In genomic region chr20:49888341-49889244, GRCh38 we compare ENCODE assay signal across 9 cellular contexts. TPM values are rescaled to one million over a fixed set of nuclear protein-coding genes. Genes with fewer than 3 reads are reported as not detected.
DNase-seq lines count a peak whose midpoint lies in the region; ATAC-seq, FAIRE-seq and TF ChIP-seq lines count a peak whose summit lies in the region.
"Had no signal": no experiment of that assay in that cellular context is flagged by ENCODE, and none has a peak within 500 bp of the region (broad histone marks: within the 10 kb centered on the region; RNA-seq: fewer than 3 reads in every experiment).

No MANE protein-coding gene starts in this region.

- TF ChIP-seq POLR2A in esophagus muscularis mucosa (IDR thresholded peaks at IDR 0.05; ENCODE audit: low read depth) (no peak), stomach (IDR thresholded peaks at IDR 0.05) (no peak)

- CTCF ChIA-PET in CD4-positive, alpha-beta memory T cell (lab: Charles Lee; ENCODE audit: partially characterized antibody), result interaction anchor here (1.0 to 2.0 kb wide), 6 partner anchors 11 to 347 kb away, joined by 4 to 11 read pairs (median 5); no protein-coding TSS in a partner anchor
- CTCF ChIA-PET in PC-3 (lab: Charles Lee), result interaction anchor here (0.6 to 1.6 kb wide), 5 partner anchors 11 to 278 kb away, joined by 3 to 10 read pairs (median 6); no protein-coding TSS in a partner anchor

- no peaks in the 10 kb centered on the region for H3K9me3 ChIP-seq in CD4-positive, alpha-beta memory T cell (ENCODE audit: control insufficient read depth in 1 of 2, low read length in 2 of 2)
- no peaks in the 10 kb centered on the region for H3K9me3 ChIP-seq in PC-3 (ENCODE audit: low read length)
- no peaks in the 10 kb centered on the region for H3K9me3 ChIP-seq in esophagus muscularis mucosa
- H3K9me3 ChIP-seq in stomach, result no peaks in the 10 kb centered on the region

- peaks cover 20% of the 10 kb centered on the region for H3K36me3 ChIP-seq in CD4-positive, alpha-beta memory T cell (ENCODE audit: insufficient read depth, low read length)
- H3K36me3 ChIP-seq in PC-3 (ENCODE audit: low read depth, low read length), result 0 out of 2 replicates have a peak, but pooled peaks cover 2% of the 10 kb centered on the region
- peaks cover 4 to 64% (median 49%) of the 10 kb centered on the region in 4 donors for H3K36me3 ChIP-seq in esophagus muscularis mucosa
- peaks cover 20 to 55% (median 52%) of the 10 kb centered on the region in 4 donors for H3K36me3 ChIP-seq in stomach

- H3K4me3 Mint-ChIP-seq in CD4-positive, alpha-beta memory T cell, result no peak overlapping the region
- H3K4me3 Mint-ChIP-seq in activated T-cell treated with anti-CD3 and anti-CD28 coated beads, Interleukin-2, amount 50 U/mL, for 4 hours, result no peak overlapping the region
- H3K4me3 Mint-ChIP-seq in natural killer cell treated with Interleukin-12 subunit alpha and Interleukin-12 subunit beta and Interleukin-15 and Interleukin-18, amount 100 ng/mL, for 72 hours, result no peak overlapping the region

- peaks cover 7 to 20% (median 11%) of the 10 kb centered on the region in 4 donors for H3K4me1 Mint-ChIP-seq in CD4-positive, alpha-beta memory T cell
- H3K4me1 Mint-ChIP-seq in activated T-cell treated with anti-CD3 and anti-CD28 coated beads, Interleukin-2, amount 50 U/mL, for 4 hours (ENCODE audit: low read depth), result peaks cover 7% of the 10 kb centered on the region
- H3K4me1 Mint-ChIP-seq in natural killer cell treated with Interleukin-12 subunit alpha and Interleukin-12 subunit beta and Interleukin-15 and Interleukin-18, amount 100 ng/mL, for 72 hours (ENCODE audit: low read depth in 2 of 2), result peaks cover 12 to 19% of the 10 kb centered on the region in 2 donors

- no peak overlapping the region for H3K27ac ChIP-seq in CD4-positive, alpha-beta memory T cell (ENCODE audit: low read depth, low read length)
- H3K27ac ChIP-seq in PC-3 (ENCODE audit: low read length), result no peak overlapping the region
- H3K27ac ChIP-seq in esophagus muscularis mucosa (replicated peaks in 1 of 4), result peak overlapping the region in 3 of 4 donors; percentile 44 to 71 (median 59)
- peak overlapping the region in 4 of 5 donors; percentile 32 to 69 (median 54) for H3K27ac ChIP-seq in stomach
- H3K27ac ChIP-seq: SK-N-MC had no signal

- H3K4me2 ChIP-seq in PC-3 (ENCODE audit: low read length), result no peak overlapping the region

- H3K4me1 ChIP-seq in CD4-positive, alpha-beta memory T cell (ENCODE audit: insufficient read depth, low read length), result peaks cover 9% of the 10 kb centered on the region
- 0 out of 2 replicates have a peak, but pooled peaks cover 5% of the 10 kb centered on the region for H3K4me1 ChIP-seq in PC-3 (ENCODE audit: insufficient read depth, low read length)
- peaks cover 53 to 65% (median 58%) of the 10 kb centered on the region in 4 donors for H3K4me1 ChIP-seq in esophagus muscularis mucosa
- peaks cover 39 to 73% (median 59%) of the 10 kb centered on the region in 4 donors for H3K4me1 ChIP-seq in stomach

- ATAC-seq in PC-3 (peak; percentile 77), HG02623 (IDR thresholded peaks at IDR 0.05; ENCODE audit: unreplicated experiment) (no peak)
- peak; percentile 45 to 59 for ATAC-seq in activated T-cell treated with anti-CD3 and anti-CD28 coated beads, Interleukin-2, amount 50 U/mL, for 4 hours
- ATAC-seq in natural killer cell treated with Interleukin-12 subunit alpha and Interleukin-12 subunit beta and Interleukin-15 and Interleukin-18, amount 100 ng/mL, for 72 hours, result no peak

- TF ChIP-seq EP300 in esophagus muscularis mucosa (IDR thresholded peaks at IDR 0.05) (no peak), stomach (IDR thresholded peaks at IDR 0.05) (no peak)

- no peaks in the 10 kb centered on the region for H3F3A ChIP-seq in PC-3 (ENCODE audit: low read length, unreplicated experiment)

- H3K9me2 ChIP-seq in PC-3 (replicated peaks; ENCODE audit: low read length), result no peaks in the 10 kb centered on the region

- H3K27ac Mint-ChIP-seq in CD4-positive, alpha-beta memory T cell, result peak overlapping the region in 6 of 7 donors; percentile 39 to 79 (median 70)
- H3K27ac Mint-ChIP-seq in natural killer cell treated with Interleukin-12 subunit alpha and Interleukin-12 subunit beta and Interleukin-15 and Interleukin-18, amount 100 ng/mL, for 72 hours, result peak overlapping the region; percentile 33 to 54

- peak; percentile 98 for TF ChIP-seq CTCF in PC-3 (conservative IDR thresholded peaks at IDR 0.05; ENCODE audit: low read depth, low read length)
- TF ChIP-seq CTCF in esophagus muscularis mucosa (IDR thresholded peaks at IDR 0.05), result peak; percentile 54 to 76 (median 62)
- TF ChIP-seq CTCF in stomach (IDR thresholded peaks at IDR 0.05), result peak in 5 of 7 experiments; percentile 48 to 76 (median 60)

- no peaks in the 10 kb centered on the region for H3K27me3 Mint-ChIP-seq in CD4-positive, alpha-beta memory T cell
- no peaks in the 10 kb centered on the region for H3K27me3 Mint-ChIP-seq in activated T-cell treated with anti-CD3 and anti-CD28 coated beads, Interleukin-2, amount 50 U/mL, for 4 hours (ENCODE audit: low read depth)
- H3K27me3 Mint-ChIP-seq in natural killer cell treated with Interleukin-12 subunit alpha and Interleukin-12 subunit beta and Interleukin-15 and Interleukin-18, amount 100 ng/mL, for 72 hours, result no peaks in the 10 kb centered on the region

- peak; percentile 42 to 54 (median 46) for DNase-seq in CD4-positive, alpha-beta memory T cell
- DNase-seq in HTR-8/SVneo (ENCODE audit: insufficient read length, low spot score) (peak; percentile 96), PC-3 (peak; percentile 78), esophagus muscularis mucosa (ENCODE audit: extremely low spot score) (no peak), stomach (peak; percentile 56)
- DNase-seq in activated T-cell treated with anti-CD3 and anti-CD28 coated beads, Interleukin-2, amount 50 U/mL, for 4 hours, result peak; percentile 47
- peak; percentile 60 for DNase-seq in natural killer cell treated with Interleukin-12 subunit alpha and Interleukin-12 subunit beta and Interleukin-15 and Interleukin-18, amount 100 ng/mL, for 72 hours (ENCODE audit: low spot score)

- no peak overlapping the region for H2AFZ ChIP-seq in PC-3 (ENCODE audit: low read length)

- POLR2A ChIA-PET in CD4-positive, alpha-beta memory T cell (lab: Charles Lee; ENCODE audit: partially characterized antibody), result no interaction called here
- POLR2A ChIA-PET in PC-3 (lab: Charles Lee; ENCODE audit: unreplicated experiment), result no interaction called here

- WGBS in esophagus muscularis mucosa, result 78% methylated on average over 15 of the region's 18 CpGs
- WGBS in stomach, 5 donors, result 53 to 62% (median 57%) methylated on average over 16 to 18 of the region's 18 CpGs

- intact Hi-C loops in CD4-positive, alpha-beta memory T cell (cut with micrococcal nuclease), result loop anchor here (1.0 kb wide), 1 partner anchor 277 kb away; no protein-coding TSS in a partner anchor
- intact Hi-C loops in PC-3 (cut with micrococcal nuclease) (loop anchor here (1.0 to 2.0 kb wide), 2 partner anchors 278 to 347 kb away; no protein-coding TSS in a partner anchor), esophagus muscularis mucosa (cut with DNase I) (loop anchor here (2.0 kb wide), 1 partner anchor 278 kb away; no protein-coding TSS in a partner anchor), stomach (cut with DNase I; ENCODE audit: low total_unique reads) (loop anchor here (2.0 kb wide), 1 partner anchor 278 kb away; no protein-coding TSS in a partner anchor)

- no peaks in the 10 kb centered on the region for H4K20me1 ChIP-seq in PC-3 (ENCODE audit: low read length)

- peaks cover 22 to 56% of the 10 kb centered on the region in 2 donors for H3K36me3 Mint-ChIP-seq in CD4-positive, alpha-beta memory T cell
- H3K36me3 Mint-ChIP-seq in activated T-cell treated with anti-CD3 and anti-CD28 coated beads, Interleukin-2, amount 50 U/mL, for 4 hours (ENCODE audit: insufficient read depth), result peaks cover 21% of the 10 kb centered on the region
- no peaks in the 10 kb centered on the region for H3K36me3 Mint-ChIP-seq in natural killer cell treated with Interleukin-12 subunit alpha and Interleukin-12 subunit beta and Interleukin-15 and Interleukin-18, amount 100 ng/mL, for 72 hours

- no peaks in the 10 kb centered on the region for H3K79me2 ChIP-seq in PC-3 (ENCODE audit: low read length)

- no peak overlapping the region for H3K4me3 ChIP-seq in CD4-positive, alpha-beta memory T cell (ENCODE audit: low read length in 2 of 2)
- H3K4me3 ChIP-seq in PC-3 (ENCODE audit: low read length), result no peak overlapping the region
- no peak overlapping the region for H3K4me3 ChIP-seq in esophagus muscularis mucosa
- H3K4me3 ChIP-seq in stomach, result no peak overlapping the region
- H3K4me3 ChIP-seq: SK-N-MC had no signal

- H3K9me3 Mint-ChIP-seq in CD4-positive, alpha-beta memory T cell, result no peaks in the 10 kb centered on the region
- H3K9me3 Mint-ChIP-seq in activated T-cell treated with anti-CD3 and anti-CD28 coated beads, Interleukin-2, amount 50 U/mL, for 4 hours, result no peaks in the 10 kb centered on the region
- no peaks in the 10 kb centered on the region for H3K9me3 Mint-ChIP-seq in natural killer cell treated with Interleukin-12 subunit alpha and Interleukin-12 subunit beta and Interleukin-15 and Interleukin-18, amount 100 ng/mL, for 72 hours

- H3K27me3 ChIP-seq in CD4-positive, alpha-beta memory T cell (ENCODE audit: insufficient read depth, low read length), result no peaks in the 10 kb centered on the region
- no peaks in the 10 kb centered on the region for H3K27me3 ChIP-seq in PC-3 (ENCODE audit: low read length)
- no peaks in the 10 kb centered on the region for H3K27me3 ChIP-seq in esophagus muscularis mucosa
- no peaks in the 10 kb centered on the region for H3K27me3 ChIP-seq in stomach

- peak; percentile 97 for FAIRE-seq in HTR-8/SVneo (lab: Jason Lieb, UNC)

- BruUV-seq in PC-3 (replicated peaks; lab: Mats Ljungman, UMichigan), result no TSS peak

- H3K9ac ChIP-seq in PC-3 (ENCODE audit: low read length), result no peak overlapping the region

RNA-seq across cellular contexts. Expression of gene SPATA2, which starts 26.7 kb away (rescaled TPM):
- total RNA-seq in CD4-positive, alpha-beta memory T cell, result 1 to 10 TPM; 8.7 to 9.3 TPM
- 1 to 10 TPM; 2.6 to 6.9 TPM for polyA plus RNA-seq in CD4-positive, alpha-beta memory T cell
- total RNA-seq in PC-3 (2014; rRNA removed) (7.4 and 8.1 TPM in 2 replicates), esophagus muscularis mucosa (1 to 10 TPM; 4.0 to 6.7 (median 5.5) TPM), stomach (10 to 100 TPM in 1 of 5 donors, 1 to 10 TPM in 4; 3.1 to 14.3 (median 7.6) TPM)
- 10 to 100 TPM; 13.3 to 15.0 (median 13.3) TPM for total RNA-seq in activated T-cell treated with anti-CD3 and anti-CD28 coated beads, Interleukin-2, amount 50 U/mL, for 4 hours
- total RNA-seq in natural killer cell treated with Interleukin-12 subunit alpha and Interleukin-12 subunit beta and Interleukin-15 and Interleukin-18, amount 100 ng/mL, for 72 hours, result 10 to 100 TPM; 10.1 to 12.0 TPM
- polyA plus RNA-seq in stomach, result 1 to 10 TPM; 2.6 to 5.8 (median 3.9) TPM

RNA-seq across cellular contexts. Expression of gene RNF114, which starts 47.6 kb away (rescaled TPM):
- total RNA-seq in CD4-positive, alpha-beta memory T cell, result 100 to 1,000 TPM in 1 of 2 experiments, 10 to 100 TPM in 1; 96.3 to 101 TPM
- polyA plus RNA-seq in CD4-positive, alpha-beta memory T cell, result 100 to 1,000 TPM; 107 to 177 TPM
- total RNA-seq in PC-3 (2014; rRNA removed) (106 and 133 TPM in 2 replicates), esophagus muscularis mucosa (100 to 1,000 TPM in 1 of 4 donors, 10 to 100 TPM in 3; 65.2 to 142 (median 78.1) TPM), stomach (100 to 1,000 TPM in 3 of 5 donors, 10 to 100 TPM in 2; 29.5 to 317 (median 138) TPM)
- 10 to 100 TPM; 71.1 to 81.9 (median 77.5) TPM for total RNA-seq in activated T-cell treated with anti-CD3 and anti-CD28 coated beads, Interleukin-2, amount 50 U/mL, for 4 hours
- total RNA-seq in natural killer cell treated with Interleukin-12 subunit alpha and Interleukin-12 subunit beta and Interleukin-15 and Interleukin-18, amount 100 ng/mL, for 72 hours, result 10 to 100 TPM; 69.9 to 79.3 TPM
- polyA plus RNA-seq in stomach, result 10 to 100 TPM; 32.8 to 57.0 (median 41.7) TPM

Comparison
In these comparisons a context has a peak if more than half of its experiments do, and no peak if none do; other contexts are left out.
1. H3K27ac ChIP-seq: peak in esophagus muscularis mucosa (3 of 4) and stomach (4 of 5); none in CD4-positive, alpha-beta memory T cell (single experiment) and PC-3 (single experiment).
2. ATAC-seq: peak in PC-3 (single experiment) and activated T-cell treated with anti-CD3 and anti-CD28 coated beads, Interleukin-2, amount 50 U/mL, for 4 hours (2 of 2); none in natural killer cell treated with Interleukin-12 subunit alpha and Interleukin-12 subunit beta and Interleukin-15 and Interleukin-18, amount 100 ng/mL, for 72 hours (0 of 2) and HG02623 (single experiment).
3. Peak in every context shown above with its lines, with median percentiles within 50 percentile points of each other: CTCF ChIP-seq.